ENCODE assay signal across 8 cellular contexts in genomic region chr12:104063712-104064030, GRCh38. TPM values are rescaled to one million over a fixed set of nuclear protein-coding genes. Genes with fewer than 3 reads are reported as not detected.
A peak's percentile ranks its signal among the peaks of the same experiment; 100 is the strongest.
DNase-seq lines count a peak whose midpoint lies in the region; ATAC-seq and TF ChIP-seq lines count a peak whose summit lies in the region.

No MANE protein-coding gene starts in this region.

- intact Hi-C loops in natural killer cell (cut with micrococcal nuclease) = loop anchor here (2.0 to 5.0 kb wide), 3 partner anchors 75 to 224 kb away; partner anchors contain the start of genes NFYB and TDG

- peak overlapping the region; percentile 75 to 94 (median 84) for H3K4me3 ChIP-seq in Peyer's patch

- H3K36me3 ChIP-seq in Peyer's patch = peaks cover 0 to 6% (median 0%) of the 10 kb centered on the region in 3 donors

- H3K36me3 Mint-ChIP-seq in activated naive CD4-positive, alpha-beta T cell treated with anti-CD3 and anti-CD28 coated beads, Interleukin-2, amount 50 U/mL, for 24 hours = peaks cover 3% of the 10 kb centered on the region
- H3K36me3 Mint-ChIP-seq in endothelial cell (ENCODE audit: low read depth, unreplicated experiment) = no peaks in the 10 kb centered on the region
- H3K36me3 Mint-ChIP-seq in natural killer cell = no peaks in the 10 kb centered on the region

- H3K27ac ChIP-seq in Peyer's patch = peak overlapping the region; percentile 72 to 89 (median 86)

- peak overlapping the region; percentile 24 for H3K27ac Mint-ChIP-seq in activated naive CD4-positive, alpha-beta T cell treated with anti-CD3 and anti-CD28 coated beads, Interleukin-2, amount 50 U/mL, for 24 hours
- H3K27ac Mint-ChIP-seq in endothelial cell (ENCODE audit: unreplicated experiment) (no peak overlapping the region), natural killer cell (peak overlapping the region; percentile 82 to 93)

- H3K4me1 ChIP-seq in Peyer's patch = peaks cover 0 to 10% (median 0%) of the 10 kb centered on the region in 4 donors

- in situ Hi-C loops in ACHN (cut with HindIII; ENCODE audit: low pct_ligation_motif_present, low pct_unique_long_range_greater_than_20kb, low sequenced_read_pairs) = no loop called here

- no peaks in the 10 kb centered on the region for H3K9me3 Mint-ChIP-seq in activated naive CD4-positive, alpha-beta T cell treated with anti-CD3 and anti-CD28 coated beads, Interleukin-2, amount 50 U/mL, for 24 hours
- H3K9me3 Mint-ChIP-seq in endothelial cell (ENCODE audit: unreplicated experiment) (no peaks in the 10 kb centered on the region), natural killer cell (no peaks in the 10 kb centered on the region)

- TF ChIP-seq POLR2A in Peyer's patch (IDR thresholded peaks at IDR 0.05) = no peak

- no peak for DNase-seq in activated naive CD4-positive, alpha-beta T cell treated with anti-CD3 and anti-CD28 coated beads, Interleukin-2, amount 50 U/mL, for 16 hours
- DNase-seq in Peyer's patch (peak in 1 of 3 donors; percentile 55), endothelial cell (ENCODE audit: low spot score) (peak; percentile 22), natural killer cell (no peak), NOMO-1 (lab: John Stamatoyannopoulos, UW; ENCODE audit: unreplicated experiment in 2 of 2) (no peak), ACHN (no peak)

- H3K27me3 Mint-ChIP-seq in activated naive CD4-positive, alpha-beta T cell treated with anti-CD3 and anti-CD28 coated beads, Interleukin-2, amount 50 U/mL, for 24 hours = peaks cover 3% of the 10 kb centered on the region
- peaks cover 2% of the 10 kb centered on the region for H3K27me3 Mint-ChIP-seq in endothelial cell (ENCODE audit: unreplicated experiment)
- H3K27me3 Mint-ChIP-seq in natural killer cell (ENCODE audit: low read depth in 2 of 2) = peaks cover 8 to 10% of the 10 kb centered on the region in 2 donors

- TF ChIP-seq CTCF in Peyer's patch (IDR thresholded peaks at IDR 0.05) (no peak), endothelial cell (IDR thresholded peaks at IDR 0.05; ENCODE audit: unreplicated experiment) (no peak), natural killer cell (IDR thresholded peaks at IDR 0.05) (no peak)

- H3K4me1 Mint-ChIP-seq in activated naive CD4-positive, alpha-beta T cell treated with anti-CD3 and anti-CD28 coated beads, Interleukin-2, amount 50 U/mL, for 24 hours = peaks cover 24% of the 10 kb centered on the region
- H3K4me1 Mint-ChIP-seq in endothelial cell (ENCODE audit: unreplicated experiment) (peaks cover 9% of the 10 kb centered on the region), natural killer cell (peaks cover 13 to 22% of the 10 kb centered on the region in 2 donors)

- no peaks in the 10 kb centered on the region for H3K9me3 ChIP-seq in Peyer's patch

- ATAC-seq in HG02885 (IDR thresholded peaks at IDR 0.05; ENCODE audit: poor library complexity, unreplicated experiment) (peak; percentile 24), natural killer cell (peak; percentile 11 to 46 (median 28))

- H3K27me3 ChIP-seq in Peyer's patch = no peaks in the 10 kb centered on the region

- H3K4me3 Mint-ChIP-seq in activated naive CD4-positive, alpha-beta T cell treated with anti-CD3 and anti-CD28 coated beads, Interleukin-2, amount 50 U/mL, for 24 hours = peak overlapping the region; percentile 93
- peak overlapping the region; percentile 92 for H3K4me3 Mint-ChIP-seq in endothelial cell (ENCODE audit: unreplicated experiment)
- H3K4me3 Mint-ChIP-seq in natural killer cell = peak overlapping the region; percentile 92

RNA-seq across cellular contexts. Expression of gene HCFC2, which starts 0.7 kb away (rescaled TPM):
- 10 to 100 TPM; 16.0 to 34.3 (median 20.3) TPM for total RNA-seq in Peyer's patch
- 13.3 TPM for total RNA-seq in endothelial cell (ENCODE audit: unreplicated experiment)
- total RNA-seq in natural killer cell = 10 to 100 TPM; 20.3 to 24.4 (median 23.8) TPM

RNA-seq across cellular contexts. Expression of gene GLT8D2, which starts 13.7 kb away (rescaled TPM):
- total RNA-seq in Peyer's patch (10 to 100 TPM in 1 of 4 donors, 1 to 10 TPM in 3; 3.1 to 24.8 (median 5.4) TPM), endothelial cell (ENCODE audit: unreplicated experiment) (3.8 TPM), natural killer cell (under 1 TPM; 0.19 to 0.48 (median 0.32) TPM)
